Comparison of ENCODE assay signal across 29 cellular contexts in the genomic region with DNA sequence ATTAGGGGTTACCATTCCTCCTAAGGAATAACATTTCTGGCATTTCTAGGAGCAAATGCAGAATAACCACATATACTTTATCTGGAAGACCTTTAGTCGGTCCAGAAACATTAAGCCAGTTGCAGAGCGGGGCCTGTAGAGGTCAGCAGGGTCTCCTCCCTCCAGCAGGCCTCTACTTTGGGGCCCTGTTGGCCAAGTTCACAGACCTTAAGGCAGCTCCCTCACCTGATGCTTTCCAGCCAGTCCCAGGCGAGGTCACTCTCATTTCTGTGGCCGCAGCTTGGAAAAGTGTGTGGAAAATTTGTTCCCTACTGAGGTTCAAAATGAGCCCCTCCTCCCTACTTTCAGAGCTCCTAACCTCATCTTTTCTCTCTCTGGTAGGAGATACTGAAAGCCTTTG.
DNase-seq lines count a peak whose midpoint lies in the region; ATAC-seq and TF ChIP-seq lines count a peak whose summit lies in the region.
"Had no signal": no experiment of that assay in that cellular context is flagged by ENCODE, and none has a peak within 500 bp of the region (broad histone marks: within the 10 kb centered on the region; RNA-seq: fewer than 3 reads in every experiment).

No MANE protein-coding gene starts in this region.

- H3K4me1 Mint-ChIP-seq in WTC11: no peaks in the 10 kb centered on the region

- TF ChIP-seq CTCF in DOHH2 (IDR thresholded peaks at IDR 0.05; ENCODE audit: low read depth, low read length, poor library complexity, severe bottlenecking) (no peak), WTC11 (IDR thresholded peaks at IDR 0.05) (no peak), left ventricle myocardium inferior (IDR thresholded peaks at IDR 0.05; ENCODE audit: borderline replicate concordance) (no peak), psoas muscle (IDR thresholded peaks at IDR 0.05) (no peak)

- ATAC-seq in WTC11 (peak; percentile 67), psoas muscle (peak in 3 of 4 donors; percentile 24 to 29 (median 26)), HG03457 (IDR thresholded peaks at IDR 0.05; ENCODE audit: unreplicated experiment) (no peak)
- ATAC-seq: effector memory CD8-positive, alpha-beta T cell had no signal

- H3K27me3 ChIP-seq in DOHH2 (ENCODE audit: control insufficient read depth, low read length) (no peaks in the 10 kb centered on the region), left ventricle myocardium inferior (ENCODE audit: low read depth) (no peaks in the 10 kb centered on the region), psoas muscle (ENCODE audit: insufficient read depth in 3 of 3, low read length in 2 of 3) (no peaks in the 10 kb centered on the region)
- H3K27me3 ChIP-seq: colonic mucosa, Peyer's patch, SJCRH30 had no signal

- H3K4me1 ChIP-seq in DOHH2 (ENCODE audit: control insufficient read depth, low read length) (peaks cover 58% of the 10 kb centered on the region), left ventricle myocardium inferior (peaks cover 89% of the 10 kb centered on the region), psoas muscle (peaks cover 60% of the 10 kb centered on the region)
- H3K4me1 ChIP-seq: colonic mucosa had no signal

- DNase-seq in WTC11 (ENCODE audit: low spot score): no peak
- DNase-seq in left ventricle myocardium inferior: no peak
- no peak for DNase-seq in psoas muscle
- no peak for DNase-seq in RKO (ENCODE audit: low spot score)
- no peak for DNase-seq in NCI-H526 (lab: John Stamatoyannopoulos, UW)
- no peak for DNase-seq in activated CD4-positive, alpha-beta T cell treated with anti-CD3 and anti-CD28 coated beads for 1 hour
- DNase-seq: ACHN; activated CD4-positive, alpha-beta T cell treated with anti-CD3 and anti-CD28 coated beads, Interleukin-2, amount 50 U/mL, for 48 hours; activated CD4-positive, CD25-positive, alpha-beta regulatory T cell; activated CD8-positive, alpha-beta memory T cell treated with anti-CD3 and anti-CD28 coated beads, Interleukin-2, amount 50 U/mL, for 4 hours; activated naive CD4-positive, alpha-beta T cell treated with anti-CD3 and anti-CD28 coated beads for 36 hours; amniotic stem cell; colonic mucosa; COR-L47; DND-41; effector memory CD8-positive, alpha-beta T cell; IMR-90; NCI-H1105; NCI-H187 treated with DMSO at 0.1 percent for 48 hours; NK-92 treated with Interleukin-12 subunit alpha and Interleukin-12 subunit beta, amount 100 ng/mL, for 24 hours; stimulated activated CD4-positive, alpha-beta T cell treated with anti-CD3 and anti-CD28 coated beads, Interleukin-1b, Interleukin-23, amount 100 ng/mL, for 48 hours; stimulated activated CD8-positive, alpha-beta memory T cell treated with anti-CD3 and anti-CD28 coated beads, Interleukin-4, amount 100 ng/mL, for 48 hours; trophoblast cell had no signal

- POLR2A ChIA-PET in WTC11 (lab: Charles Lee): interaction anchor here (1.4 kb wide), 1 partner anchor 23 kb away, joined by 3 read pairs; no protein-coding TSS in a partner anchor

- H3K4me2 ChIP-seq in DOHH2 (ENCODE audit: low read length): no peak overlapping the region
- H3K4me2 ChIP-seq: smooth muscle cell had no signal

- CTCF ChIA-PET in WTC11 (lab: Charles Lee): interaction anchor here (0.8 to 1.6 kb wide), 3 partner anchors 37 to 83 kb away, joined by 3 to 6 read pairs (median 4); no protein-coding TSS in a partner anchor

- WGBS in psoas muscle, 3 donors: 30 to 39% (median 36%) methylated on average over 4 of the region's 4 CpGs

- H3K9me3 ChIP-seq in DOHH2 (ENCODE audit: control insufficient read depth, insufficient read depth, low read length) (no peaks in the 10 kb centered on the region), left ventricle myocardium inferior (replicated peaks) (no peaks in the 10 kb centered on the region), psoas muscle (no peaks in the 10 kb centered on the region)
- H3K9me3 ChIP-seq: colonic mucosa, Peyer's patch, SJCRH30 had no signal

- H3K27me3 Mint-ChIP-seq in WTC11 (ENCODE audit: low read depth): no peaks in the 10 kb centered on the region
- H3K27me3 Mint-ChIP-seq: effector memory CD8-positive, alpha-beta T cell had no signal

- no peak overlapping the region for H3K4me3 ChIP-seq in DOHH2 (ENCODE audit: low read length)
- peak overlapping the region; percentile 68 for H3K4me3 ChIP-seq in left ventricle myocardium inferior
- peak overlapping the region; percentile 78 for H3K4me3 ChIP-seq in psoas muscle
- H3K4me3 ChIP-seq: colonic mucosa, Peyer's patch, SJCRH30, smooth muscle cell had no signal

- H3K36me3 Mint-ChIP-seq in WTC11: peaks cover 77% of the 10 kb centered on the region

- no peaks in the 10 kb centered on the region for H3K9me3 Mint-ChIP-seq in WTC11
- H3K9me3 Mint-ChIP-seq: activated naive CD4-positive, alpha-beta T cell treated with anti-CD3 and anti-CD28 coated beads for 36 hours; activated T-helper 1 cell treated with anti-CD3 and anti-CD28 coated beads, Interleukin-12 subunit alpha, Interleukin-12 subunit beta, Interleukin-2, Interleukin-4 antibody, amounts not matched to agents 30 ng/mL and 10 ng/mL and 1 ng/mL, durations not matched to agents 14 hours and 24 hours and 36 hours; effector memory CD8-positive, alpha-beta T cell had no signal

- no peaks in the 10 kb centered on the region for H4K20me1 ChIP-seq in DOHH2 (ENCODE audit: control insufficient read depth, insufficient read depth, low read depth, low read length)

- H3K79me2 ChIP-seq in DOHH2 (ENCODE audit: control insufficient read depth, low read length): peaks cover 35% of the 10 kb centered on the region

- intact Hi-C loops in left ventricle myocardium inferior (cut with micrococcal nuclease): no loop called here
- intact Hi-C loops in psoas muscle (cut with DNase I): no loop called here

- H3F3A ChIP-seq in DOHH2 (ENCODE audit: control insufficient read depth, insufficient read depth): peaks cover 25% of the 10 kb centered on the region

- H3K27ac Mint-ChIP-seq in WTC11: no peak overlapping the region
- H3K27ac Mint-ChIP-seq: activated naive CD4-positive, alpha-beta T cell treated with anti-CD3 and anti-CD28 coated beads for 36 hours; activated T-helper 1 cell treated with anti-CD3 and anti-CD28 coated beads, Interleukin-12 subunit alpha, Interleukin-12 subunit beta, Interleukin-2, Interleukin-4 antibody, amounts not matched to agents 30 ng/mL and 10 ng/mL and 1 ng/mL, durations not matched to agents 14 hours and 24 hours and 36 hours; effector memory CD8-positive, alpha-beta T cell had no signal

- no peak overlapping the region for H3K4me3 Mint-ChIP-seq in WTC11
- H3K4me3 Mint-ChIP-seq: activated naive CD4-positive, alpha-beta T cell treated with anti-CD3 and anti-CD28 coated beads for 36 hours; activated T-helper 1 cell treated with anti-CD3 and anti-CD28 coated beads, Interleukin-12 subunit alpha, Interleukin-12 subunit beta, Interleukin-2, Interleukin-4 antibody, amounts not matched to agents 30 ng/mL and 10 ng/mL and 1 ng/mL, durations not matched to agents 14 hours and 24 hours and 36 hours; effector memory CD8-positive, alpha-beta T cell had no signal

- no peaks in the 10 kb centered on the region for H3K9me2 ChIP-seq in DOHH2 (replicated peaks; ENCODE audit: control insufficient read depth, low read length)

- peaks cover 95% of the 10 kb centered on the region for H3K36me3 ChIP-seq in DOHH2 (ENCODE audit: control insufficient read depth, low read length)
- H3K36me3 ChIP-seq in left ventricle myocardium inferior: peaks cover 99% of the 10 kb centered on the region
- peaks cover 6 to 100% of the 10 kb centered on the region in 2 donors for H3K36me3 ChIP-seq in psoas muscle (ENCODE audit: insufficient read depth in 1 of 2, low read depth in 1 of 2)

- H3K27ac ChIP-seq in DOHH2 (ENCODE audit: low read depth, low read length) (peak overlapping the region; percentile 90), left ventricle myocardium inferior (replicated peaks) (peak overlapping the region; percentile 94), psoas muscle (peak overlapping the region; percentile 90)
- H3K27ac ChIP-seq: colonic mucosa, Peyer's patch, SJCRH30 had no signal

TF ChIP-seq in WTC11, 78 proteins besides CTCF, POLR2A, EP300 and RAD21 (continues in another document):
- TF ChIP-seq, protein P1, sequence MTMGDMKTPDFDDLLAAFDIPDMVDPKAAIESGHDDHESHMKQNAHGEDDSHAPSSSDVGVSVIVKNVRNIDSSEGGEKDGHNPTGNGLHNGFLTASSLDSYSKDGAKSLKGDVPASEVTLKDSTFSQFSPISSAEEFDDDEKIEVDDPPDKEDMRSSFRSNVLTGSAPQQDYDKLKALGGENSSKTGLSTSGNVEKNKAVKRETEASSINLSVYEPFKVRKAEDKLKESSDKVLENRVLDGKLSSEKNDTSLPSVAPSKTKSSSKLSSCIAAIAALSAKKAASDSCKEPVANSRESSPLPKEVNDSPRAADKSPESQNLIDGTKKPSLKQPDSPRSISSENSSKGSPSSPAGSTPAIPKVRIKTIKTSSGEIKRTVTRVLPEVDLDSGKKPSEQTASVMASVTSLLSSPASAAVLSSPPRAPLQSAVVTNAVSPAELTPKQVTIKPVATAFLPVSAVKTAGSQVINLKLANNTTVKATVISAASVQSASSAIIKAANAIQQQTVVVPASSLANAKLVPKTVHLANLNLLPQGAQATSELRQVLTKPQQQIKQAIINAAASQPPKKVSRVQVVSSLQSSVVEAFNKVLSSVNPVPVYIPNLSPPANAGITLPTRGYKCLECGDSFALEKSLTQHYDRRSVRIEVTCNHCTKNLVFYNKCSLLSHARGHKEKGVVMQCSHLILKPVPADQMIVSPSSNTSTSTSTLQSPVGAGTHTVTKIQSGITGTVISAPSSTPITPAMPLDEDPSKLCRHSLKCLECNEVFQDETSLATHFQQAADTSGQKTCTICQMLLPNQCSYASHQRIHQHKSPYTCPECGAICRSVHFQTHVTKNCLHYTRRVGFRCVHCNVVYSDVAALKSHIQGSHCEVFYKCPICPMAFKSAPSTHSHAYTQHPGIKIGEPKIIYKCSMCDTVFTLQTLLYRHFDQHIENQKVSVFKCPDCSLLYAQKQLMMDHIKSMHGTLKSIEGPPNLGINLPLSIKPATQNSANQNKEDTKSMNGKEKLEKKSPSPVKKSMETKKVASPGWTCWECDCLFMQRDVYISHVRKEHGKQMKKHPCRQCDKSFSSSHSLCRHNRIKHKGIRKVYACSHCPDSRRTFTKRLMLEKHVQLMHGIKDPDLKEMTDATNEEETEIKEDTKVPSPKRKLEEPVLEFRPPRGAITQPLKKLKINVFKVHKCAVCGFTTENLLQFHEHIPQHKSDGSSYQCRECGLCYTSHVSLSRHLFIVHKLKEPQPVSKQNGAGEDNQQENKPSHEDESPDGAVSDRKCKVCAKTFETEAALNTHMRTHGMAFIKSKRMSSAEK (CRISPR knock-in tag; IDR thresholded peaks at IDR 0.05; ENCODE audit: borderline replicate concordance): no peak
- TF ChIP-seq NFYB (CRISPR knock-in tag; conservative IDR thresholded peaks at IDR 0.05; ENCODE audit: low read depth): no peak
- TF ChIP-seq CBFB (CRISPR knock-in tag; IDR thresholded peaks at IDR 0.05; ENCODE audit: low read depth): no peak
